ENCODE assay signal across 20 cellular contexts in genomic region chrX:150047818-150048217, GRCh38.
A peak's percentile ranks its signal among the peaks of the same experiment; 100 is the strongest.
DNase-seq lines count a peak whose midpoint lies in the region; ATAC-seq, FAIRE-seq and TF ChIP-seq lines count a peak whose summit lies in the region.
"Had no signal": no experiment of that assay in that cellular context is flagged by ENCODE, and none has a peak within 500 bp of the region (broad histone marks: within the 10 kb centered on the region; RNA-seq: fewer than 3 reads in every experiment).

No MANE protein-coding gene starts in this region.

- 20 to 33% methylated on average over 3 to 4 of the region's 4 CpGs for WGBS in GM23248 (ENCODE audit: low coverage in 1 of 2, low lambda C conversion rate in 2 of 2, missing lambda C conversion rate in 2 of 2), 2 experiments

- in situ Hi-C loops in GM23248 (cut with MboI) = no loop called here

- ATAC-seq in T-helper 17 cell (no peak), HG03457 (IDR thresholded peaks at IDR 0.05; ENCODE audit: unreplicated experiment) (no peak)
- ATAC-seq: CD8-positive, alpha-beta T cell; GM12878 had no signal

- H3K9me1 ChIP-seq in endothelial cell of umbilical vein (replicated peaks; ENCODE audit: control insufficient read depth, extremely low read depth, insufficient read depth, low read length) = no peaks in the 10 kb centered on the region

- H3K27ac ChIP-seq in GM23248 = no peak overlapping the region
- H3K27ac ChIP-seq in endothelial cell of umbilical vein (ENCODE audit: insufficient read depth, low read depth, low read length) = no peak overlapping the region
- H3K27ac ChIP-seq: BLaER1, C4-2B had no signal

- TF ChIP-seq CTCF in endothelial cell of umbilical vein (IDR thresholded peaks at IDR 0.05; ENCODE audit: extremely low read depth in 1 of 2, insufficient read depth in 1 of 2, low read depth in 1 of 2, low read length in 2 of 2) (no peak), fibroblast of villous mesenchyme (IDR thresholded peaks at IDR 0.05; ENCODE audit: insufficient read depth, low read depth, low read length) (no peak)

- peak; percentile 67 for FAIRE-seq in endothelial cell of umbilical vein (lab: Jason Lieb, UNC)
- FAIRE-seq: GM12878, H54 had no signal

- H2AFZ ChIP-seq in GM23248 = no peak overlapping the region
- no peak overlapping the region for H2AFZ ChIP-seq in endothelial cell of umbilical vein (ENCODE audit: low read depth, low read length)

- no peaks in the 10 kb centered on the region for H3K9me3 ChIP-seq in GM23248 (ENCODE audit: low read depth)
- H3K9me3 ChIP-seq in endothelial cell of umbilical vein (replicated peaks; ENCODE audit: control insufficient read depth, insufficient read depth, low read length) = no peaks in the 10 kb centered on the region
- no peaks in the 10 kb centered on the region for H3K9me3 ChIP-seq in T-helper 17 cell (ENCODE audit: control insufficient read depth, low read length, poor library complexity, severe bottlenecking)
- H3K9me3 ChIP-seq: BLaER1, Caco-2, HAP-1 had no signal

- H3K4me3 Mint-ChIP-seq in T-helper 17 cell = no peak overlapping the region
- H3K4me3 Mint-ChIP-seq: B cell; CD4-positive, CD25-positive, alpha-beta regulatory T cell; CD8-positive, alpha-beta T cell had no signal

- no peak overlapping the region for H3K4me2 ChIP-seq in GM23248 (ENCODE audit: unreplicated experiment)
- H3K4me2 ChIP-seq in endothelial cell of umbilical vein (ENCODE audit: insufficient read depth, low read length) = no peak overlapping the region
- H3K4me2 ChIP-seq: BLaER1 had no signal

- no peak overlapping the region for H3K27ac Mint-ChIP-seq in T-helper 17 cell
- H3K27ac Mint-ChIP-seq: B cell; CD4-positive, CD25-positive, alpha-beta regulatory T cell; CD8-positive, alpha-beta T cell had no signal

- H3F3A ChIP-seq in GM23248 (ENCODE audit: insufficient read depth) = no peaks in the 10 kb centered on the region

- H3K36me3 Mint-ChIP-seq in T-helper 17 cell (ENCODE audit: low read depth) = peaks cover 4% of the 10 kb centered on the region
- H3K36me3 Mint-ChIP-seq: CD4-positive, CD25-positive, alpha-beta regulatory T cell; CD8-positive, alpha-beta T cell had no signal

- CTCF ChIA-PET in endothelial cell of umbilical vein (lab: Charles Lee) = no interaction called here

- no peaks in the 10 kb centered on the region for H3K9me2 ChIP-seq in GM23248 (ENCODE audit: insufficient read depth)

- no TSS peak for BruUV-seq in endothelial cell of umbilical vein (replicated peaks; lab: Mats Ljungman, UMichigan)

- POLR2A ChIA-PET in endothelial cell of umbilical vein (lab: Charles Lee) = no interaction called here

- H3K36me3 ChIP-seq in GM23248 (ENCODE audit: low read depth) (no peaks in the 10 kb centered on the region), endothelial cell of umbilical vein (ENCODE audit: control insufficient read depth in 2 of 2, extremely low read depth in 1 of 2, insufficient read depth in 2 of 2, low read length in 2 of 2) (no peaks in the 10 kb centered on the region)
- H3K36me3 ChIP-seq: BLaER1, HAP-1 had no signal

- H3K4me1 ChIP-seq in GM23248 (ENCODE audit: insufficient read depth) (peaks cover 12% of the 10 kb centered on the region), endothelial cell of umbilical vein (ENCODE audit: control insufficient read depth, extremely low read depth, insufficient read depth, low read length) (peaks cover 7% of the 10 kb centered on the region)
- H3K4me1 ChIP-seq: BLaER1, Caco-2, HAP-1 had no signal

- H3K27me3 Mint-ChIP-seq in T-helper 17 cell = peaks cover 5% of the 10 kb centered on the region

- H3K27me3 ChIP-seq in GM23248 (replicated peaks; ENCODE audit: insufficient read depth) (no peaks in the 10 kb centered on the region), endothelial cell of umbilical vein (ENCODE audit: control insufficient read depth in 2 of 2, insufficient read depth in 2 of 2, low read length in 2 of 2) (no peaks in the 10 kb centered on the region)
- H3K27me3 ChIP-seq: BLaER1 had no signal

- dilution Hi-C loops in endothelial cell of umbilical vein (cut with MboI; ENCODE audit: extremely low pct_ligation_motif_present, low sequenced_read_pairs) = no loop called here

- H3K4me1 Mint-ChIP-seq in T-helper 17 cell = no peaks in the 10 kb centered on the region
- H3K4me1 Mint-ChIP-seq: B cell; CD4-positive, CD25-positive, alpha-beta regulatory T cell had no signal

- H3K79me2 ChIP-seq in GM23248 (ENCODE audit: insufficient read depth) (no peaks in the 10 kb centered on the region), endothelial cell of umbilical vein (ENCODE audit: control insufficient read depth, insufficient read depth, low read length) (no peaks in the 10 kb centered on the region)

- no peak overlapping the region for H3K9ac ChIP-seq in GM23248
- H3K9ac ChIP-seq in endothelial cell of umbilical vein (replicated peaks; ENCODE audit: extremely low read depth, insufficient read depth, low read length) = no peak overlapping the region
- H3K9ac ChIP-seq: BLaER1 had no signal

- H4K20me1 ChIP-seq in GM23248 (ENCODE audit: insufficient read depth) (no peaks in the 10 kb centered on the region), endothelial cell of umbilical vein (replicated peaks; ENCODE audit: control insufficient read depth, extremely low read depth, insufficient read depth, low read length) (no peaks in the 10 kb centered on the region)
- H4K20me1 ChIP-seq: BLaER1 had no signal

- intact Hi-C loops in endothelial cell of umbilical vein (cut with micrococcal nuclease) = no loop called here

- TF ChIP-seq POLR2A in endothelial cell of umbilical vein (IDR thresholded peaks at IDR 0.05; ENCODE audit: low read depth, low read length) = no peak

- DNase-seq in GM23248 (peak; percentile 37), endothelial cell of umbilical vein (ENCODE audit: low read depth, low spot score) (no peak), fibroblast of villous mesenchyme (ENCODE audit: low read depth) (peak; percentile 23), HCEC 1CT (no peak), T-helper 17 cell (no peak)
- DNase-seq: Caco-2; CD4-positive, CD25-positive, alpha-beta regulatory T cell; CD8-positive, alpha-beta T cell; DMS153; DND-41; EL; GDM1; GOT3 had no signal

- H3K4me3 ChIP-seq in GM23248 (no peak overlapping the region), endothelial cell of umbilical vein (replicated peaks in 1 of 3; ENCODE audit: insufficient read depth in 1 of 3, low read depth in 1 of 3, low read length in 3 of 3) (no peak overlapping the region), fibroblast of villous mesenchyme (ENCODE audit: low read depth, low read length) (no peak overlapping the region)
- H3K4me3 ChIP-seq: BLaER1, GM12878, HAP-1 had no signal

TF ChIP-seq in endothelial cell of umbilical vein, 7 proteins besides CTCF, POLR2A, EP300 and RAD21:
- TF ChIP-seq MYC (IDR thresholded peaks at IDR 0.05; ENCODE audit: low read depth, low read length) (no peak), EZH2 (IDR thresholded peaks at IDR 0.05; ENCODE audit: borderline replicate concordance, low read depth, low read length, severe bottlenecking) (no peak), POLR2AphosphoS5 (IDR thresholded peaks at IDR 0.05; ENCODE audit: insufficient read depth, low read depth, low read length) (no peak), JUN (IDR thresholded peaks at IDR 0.05; ENCODE audit: borderline replicate concordance, insufficient read depth, insufficient read length, low read depth) (no peak), MAX (IDR thresholded peaks at IDR 0.05; ENCODE audit: insufficient read depth, insufficient read length) (no peak), GATA2 (IDR thresholded peaks at IDR 0.05; ENCODE audit: insufficient read depth, insufficient read length, low read depth, low read length) (no peak), FOS (IDR thresholded peaks at IDR 0.05; ENCODE audit: borderline replicate concordance, insufficient read depth, low read length) (no peak)

Comparison
In these comparisons a context has a peak if more than half of its experiments do, and no peak if none do; other contexts are left out.
1. DNase-seq: peak in GM23248 (single experiment) and fibroblast of villous mesenchyme (single experiment); none in endothelial cell of umbilical vein (single experiment), HCEC 1CT (single experiment) and T-helper 17 cell (0 of 3).